ENCODE assay signal across 19 cellular contexts in the genomic region with DNA sequence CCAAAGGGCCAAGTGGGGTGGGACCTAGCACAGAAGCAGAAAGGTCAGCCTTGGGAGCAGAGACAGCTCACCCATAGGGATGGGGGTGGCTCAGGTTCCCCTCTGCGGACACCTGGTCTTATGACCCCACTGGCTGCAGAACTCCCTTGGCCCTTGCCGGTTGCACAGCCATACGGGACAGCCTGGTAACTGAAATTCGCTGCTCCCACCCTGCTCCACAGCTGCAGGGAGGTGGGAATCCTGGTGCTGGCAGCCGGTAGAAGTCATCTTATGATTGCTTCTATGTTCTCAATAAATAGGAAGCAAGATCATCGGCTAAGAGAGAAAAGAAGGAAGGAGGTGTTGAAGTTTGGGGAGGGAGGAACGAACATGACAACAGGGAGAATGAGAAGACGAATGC.
DNase-seq lines count a peak whose midpoint lies in the region; ATAC-seq, FAIRE-seq and TF ChIP-seq lines count a peak whose summit lies in the region.
"Had no signal": no experiment of that assay in that cellular context is flagged by ENCODE, and none has a peak within 500 bp of the region (broad histone marks: within the 10 kb centered on the region; RNA-seq: fewer than 3 reads in every experiment).

No MANE protein-coding gene starts in this region.

- H3K4me3 ChIP-seq in IMR-90 (ENCODE audit: insufficient read depth, low read depth, low read length) (no peak overlapping the region), K562 (no peak overlapping the region)
- H3K4me3 ChIP-seq: BLaER1, GM23248 had no signal

- H3K27ac ChIP-seq in IMR-90 (ENCODE audit: insufficient read depth, low read length) (no peak overlapping the region), K562 (ENCODE audit: extremely low read depth, low read depth, low read length) (no peak overlapping the region)
- H3K27ac ChIP-seq: BLaER1, GM23248 had no signal

- no peak overlapping the region for H2BK5ac ChIP-seq in IMR-90 (ENCODE audit: low read depth, low read length, poor library complexity, severe bottlenecking)

- no peak overlapping the region for H4K5ac ChIP-seq in IMR-90 (ENCODE audit: low read depth, low read length)

- H2AFZ ChIP-seq in IMR-90 (replicated peaks; ENCODE audit: low read length, poor library complexity), result peak overlapping the region; percentile 44
- H2AFZ ChIP-seq in K562 (ENCODE audit: low read depth, low read length), result no peak overlapping the region
- H2AFZ ChIP-seq: GM23248 had no signal

- peaks cover 5% of the 10 kb centered on the region; the same call in 1 of the 2 replicates for H3K4me1 ChIP-seq in IMR-90 (ENCODE audit: control insufficient read depth, insufficient read depth, low read length)
- no peaks in the 10 kb centered on the region; a peak in 2 of 5 replicates for H3K4me1 ChIP-seq in K562 (replicated peaks in 1 of 2; ENCODE audit: control insufficient read depth in 2 of 2, insufficient read depth in 2 of 2, low read length in 2 of 2)
- H3K4me1 ChIP-seq: BLaER1 had no signal

- peak overlapping the region; percentile 93 for H3K27ac Mint-ChIP-seq in activated CD4-positive, alpha-beta memory T cell treated with anti-CD3 and anti-CD28 coated beads for 36 hours
- H3K27ac Mint-ChIP-seq in activated CD4-positive, alpha-beta memory T cell treated with anti-CD3 and anti-CD28 coated beads, Interleukin-2, amount 10 ng/mL, durations not matched to agents 7 days and 5 days, result no peak overlapping the region
- peak overlapping the region; percentile 16 for H3K27ac Mint-ChIP-seq in osteocyte (ENCODE audit: unreplicated experiment)

- H3K27me3 ChIP-seq in IMR-90 (ENCODE audit: control insufficient read depth, insufficient read depth, low read length), result no peaks in the 10 kb centered on the region
- no peaks in the 10 kb centered on the region for H3K27me3 ChIP-seq in K562 (ENCODE audit: control insufficient read depth in 2 of 2, insufficient read depth in 2 of 2, low read length in 2 of 2)
- H3K27me3 ChIP-seq: BLaER1 had no signal

- intact Hi-C loops in activated CD4-positive, alpha-beta memory T cell treated with anti-CD3 and anti-CD28 coated beads for 36 hours (cut with micrococcal nuclease), result loop anchor here (1.0 to 2.0 kb wide), 2 partner anchors 8 to 48 kb away; no protein-coding TSS in a partner anchor
- intact Hi-C loops in IMR-90 (cut with micrococcal nuclease) (loop anchor here (5.0 kb wide), 1 partner anchor 35 kb away; no protein-coding TSS in a partner anchor), K562 (cut with micrococcal nuclease) (no loop called here)

- TF ChIP-seq RAD21 in IMR-90 (IDR thresholded peaks at IDR 0.05; ENCODE audit: low read length), result no peak
- TF ChIP-seq RAD21 in K562 (CRISPR knock-in tag; conservative IDR thresholded peaks at IDR 0.05 in 1 of 2, IDR thresholded peaks at IDR 0.05 in 1 of 2), result no peak

- no peak overlapping the region for H4K8ac ChIP-seq in IMR-90 (ENCODE audit: low read depth in 2 of 2, low read length in 2 of 2)

- H3K36me3 Mint-ChIP-seq in activated CD4-positive, alpha-beta memory T cell treated with anti-CD3 and anti-CD28 coated beads for 36 hours, result peaks cover 14% of the 10 kb centered on the region
- peaks cover 3% of the 10 kb centered on the region for H3K36me3 Mint-ChIP-seq in activated CD4-positive, alpha-beta memory T cell treated with anti-CD3 and anti-CD28 coated beads, Interleukin-2, amount 10 ng/mL, durations not matched to agents 7 days and 5 days (ENCODE audit: low read depth)
- peaks cover 5% of the 10 kb centered on the region for H3K36me3 Mint-ChIP-seq in osteocyte (ENCODE audit: unreplicated experiment)

- H3K4me1 Mint-ChIP-seq in activated CD4-positive, alpha-beta memory T cell treated with anti-CD3 and anti-CD28 coated beads for 36 hours (ENCODE audit: low read depth), result peaks cover 40% of the 10 kb centered on the region
- H3K4me1 Mint-ChIP-seq in activated CD4-positive, alpha-beta memory T cell treated with anti-CD3 and anti-CD28 coated beads, Interleukin-2, amount 10 ng/mL, durations not matched to agents 7 days and 5 days, result peaks cover 28% of the 10 kb centered on the region
- H3K4me1 Mint-ChIP-seq in osteocyte (ENCODE audit: unreplicated experiment), result peaks cover 13% of the 10 kb centered on the region
- H3K4me1 Mint-ChIP-seq: CD14-positive monocyte; CD4-positive, alpha-beta memory T cell had no signal

- TF ChIP-seq POLR2A in IMR-90 (IDR thresholded peaks at IDR 0.05; ENCODE audit: low read depth, low read length), result no peak
- no peak for TF ChIP-seq POLR2A in K562 (conservative IDR thresholded peaks at IDR 0.05)

- H3K9me1 ChIP-seq in IMR-90 (ENCODE audit: insufficient read depth, low read length), result peaks cover 11% of the 10 kb centered on the region
- no peaks in the 10 kb centered on the region for H3K9me1 ChIP-seq in K562 (ENCODE audit: control insufficient read depth, insufficient read depth, low read length)

- no peak overlapping the region for H2AK9ac ChIP-seq in IMR-90 (replicated peaks; ENCODE audit: low read depth, low read length, poor library complexity)

- H3K36me3 ChIP-seq in IMR-90 (ENCODE audit: control insufficient read depth, insufficient read depth, low read length) (no peaks in the 10 kb centered on the region), K562 (ENCODE audit: control insufficient read depth, insufficient read depth, low read length) (no peaks in the 10 kb centered on the region)

- H3K4me2 ChIP-seq in IMR-90 (ENCODE audit: low read depth, low read length), result no peak overlapping the region; the same call in 1 of the 2 replicates
- no peak overlapping the region for H3K4me2 ChIP-seq in K562 (ENCODE audit: insufficient read depth, low read length)
- H3K4me2 ChIP-seq: BLaER1 had no signal

- TF ChIP-seq CTCF in IMR-90 (conservative IDR thresholded peaks at IDR 0.05; ENCODE audit: low read depth, low read length), result no peak
- TF ChIP-seq CTCF in K562 (IDR thresholded peaks at IDR 0.05 in 2 of 3, conservative IDR thresholded peaks at IDR 0.05 in 1 of 3; ENCODE audit: insufficient read depth in 2 of 3, low read depth in 1 of 3, low read length in 3 of 3), result no peak
- TF ChIP-seq CTCF in osteocyte (IDR thresholded peaks at IDR 0.05), result no peak

- dilution Hi-C loops in IMR-90 (cut with HindIII; ENCODE audit: low sequenced_read_pairs, unreplicated experiment), result no loop called here

- no peak overlapping the region for H2BK20ac ChIP-seq in IMR-90 (ENCODE audit: low read depth, low read length)

- TF ChIP-seq EP300 in K562 (IDR thresholded peaks at IDR 0.05; ENCODE audit: low read length), result no peak

- POLR2A ChIA-PET in activated CD4-positive, alpha-beta memory T cell treated with anti-CD3 and anti-CD28 coated beads for 36 hours (lab: Charles Lee), result interaction anchor here (1.0 kb wide), 1 partner anchor 9 kb away, joined by 4 read pairs; no protein-coding TSS in a partner anchor
- POLR2A ChIA-PET in activated CD4-positive, alpha-beta memory T cell treated with anti-CD3 and anti-CD28 coated beads, Interleukin-2, amount 10 ng/mL, durations not matched to agents 7 days and 5 days (lab: Charles Lee), result no interaction called here
- POLR2A ChIA-PET in IMR-90 (lab: Charles Lee; ENCODE audit: unreplicated experiment), result no interaction called here
- POLR2A ChIA-PET in K562 (lab: Yijun Ruan, JAX), result interaction anchor here (0.9 kb wide), 1 partner anchor 15 kb away, joined by 3 read pairs; no protein-coding TSS in a partner anchor

- no peak overlapping the region for H3K56ac ChIP-seq in IMR-90 (ENCODE audit: extremely low read depth, insufficient read depth, low read length)

- BruUV-seq in IMR-90 (replicated peaks; lab: Mats Ljungman, UMichigan), result no TSS peak
- BruUV-seq in K562 (replicated peaks; lab: Mats Ljungman, UMichigan), result no TSS peak

- H3K9ac ChIP-seq in IMR-90 (ENCODE audit: low read depth, low read length), result no peak overlapping the region
- 0 out of 4 replicates have a peak overlapping the region, but pooled peaks of 1 of the 2 experiments have one; percentile 29 for H3K9ac ChIP-seq in K562 (ENCODE audit: insufficient read depth in 1 of 2, low read depth in 2 of 2, low read length in 2 of 2)
- H3K9ac ChIP-seq: BLaER1, GM23248 had no signal

- CTCF ChIA-PET in activated CD4-positive, alpha-beta memory T cell treated with anti-CD3 and anti-CD28 coated beads for 36 hours (lab: Charles Lee), result interaction anchor here (0.9 to 1.2 kb wide), 4 partner anchors 11 to 25 kb away, joined by 3 to 6 read pairs (median 4); no protein-coding TSS in a partner anchor
- CTCF ChIA-PET in activated CD4-positive, alpha-beta memory T cell treated with anti-CD3 and anti-CD28 coated beads, Interleukin-2, amount 10 ng/mL, durations not matched to agents 7 days and 5 days (lab: Charles Lee), result interaction anchor here (1.8 kb wide), 1 partner anchor 272 kb away, joined by 4 read pairs; no protein-coding TSS in a partner anchor
- CTCF ChIA-PET in IMR-90 (lab: Yijun Ruan, JAX), result no interaction called here
- CTCF ChIA-PET in K562 (lab: Yijun Ruan, JAX; ENCODE audit: low intra/inter-chr PET ratio), result no interaction called here

- H4K20me1 ChIP-seq in IMR-90 (ENCODE audit: insufficient read depth, low read length) (0 out of 2 replicates have a peak, but pooled peaks cover 3% of the 10 kb centered on the region), K562 (replicated peaks; ENCODE audit: control insufficient read depth, insufficient read depth, low read length) (no peaks in the 10 kb centered on the region)
- H4K20me1 ChIP-seq: BLaER1 had no signal

- 0 out of 2 replicates have a peak overlapping the region, but pooled peaks have one; percentile 28 for H2BK120ac ChIP-seq in IMR-90 (ENCODE audit: low read depth, low read length)

- no peaks in the 10 kb centered on the region for H3K9me3 ChIP-seq in IMR-90 (ENCODE audit: control insufficient read depth, insufficient read depth, low read length)
- no peaks in the 10 kb centered on the region for H3K9me3 ChIP-seq in K562 (replicated peaks; ENCODE audit: control insufficient read depth, insufficient read depth, low read depth, low read length)
- H3K9me3 ChIP-seq: BLaER1 had no signal

- H3K27me3 Mint-ChIP-seq in activated CD4-positive, alpha-beta memory T cell treated with anti-CD3 and anti-CD28 coated beads for 36 hours, result no peaks in the 10 kb centered on the region
- no peaks in the 10 kb centered on the region for H3K27me3 Mint-ChIP-seq in activated CD4-positive, alpha-beta memory T cell treated with anti-CD3 and anti-CD28 coated beads, Interleukin-2, amount 10 ng/mL, durations not matched to agents 7 days and 5 days
- H3K27me3 Mint-ChIP-seq in osteocyte (ENCODE audit: unreplicated experiment), result no peaks in the 10 kb centered on the region
- H3K27me3 Mint-ChIP-seq: CD4-positive, alpha-beta memory T cell had no signal

- in situ Hi-C loops in IMR-90 (cut with MboI; ENCODE audit: low sequenced_read_pairs), result no loop called here
- in situ Hi-C loops in K562 (cut with MboI), result no loop called here

- H3K4ac ChIP-seq in IMR-90 (ENCODE audit: low read depth, low read length), result no peak overlapping the region

- no peak overlapping the region for H3K4me3 Mint-ChIP-seq in activated CD4-positive, alpha-beta memory T cell treated with anti-CD3 and anti-CD28 coated beads for 36 hours
- H3K4me3 Mint-ChIP-seq in activated CD4-positive, alpha-beta memory T cell treated with anti-CD3 and anti-CD28 coated beads, Interleukin-2, amount 10 ng/mL, durations not matched to agents 7 days and 5 days, result no peak overlapping the region
- no peak overlapping the region for H3K4me3 Mint-ChIP-seq in osteocyte (ENCODE audit: unreplicated experiment)
- H3K4me3 Mint-ChIP-seq: CD14-positive monocyte; CD4-positive, alpha-beta memory T cell had no signal

- H3K18ac ChIP-seq in IMR-90 (ENCODE audit: low read depth, low read length), result no peak overlapping the region

- H2AK5ac ChIP-seq in IMR-90 (ENCODE audit: low read depth, low read length), result 0 out of 2 replicates have a peak overlapping the region, but pooled peaks have one; percentile 25

- H2BK15ac ChIP-seq in IMR-90 (ENCODE audit: low read depth, low read length), result no peak overlapping the region

- H4K91ac ChIP-seq in IMR-90 (ENCODE audit: insufficient read depth, low read depth, low read length), result no peak overlapping the region

- H3K79me2 ChIP-seq in K562 (ENCODE audit: control insufficient read depth, insufficient read depth, low read length), result no peaks in the 10 kb centered on the region

- no peak for DNase-seq in activated CD4-positive, alpha-beta memory T cell treated with anti-CD3 and anti-CD28 coated beads for 36 hours
- DNase-seq in activated CD4-positive, alpha-beta memory T cell treated with anti-CD3 and anti-CD28 coated beads, Interleukin-2, amount 10 ng/mL, durations not matched to agents 7 days and 5 days, result no peak
- no peak for DNase-seq in IMR-90
- no peak for DNase-seq in K562 (ENCODE audit: extremely low read depth in 1 of 4, low spot score in 3 of 4)
- DNase-seq in osteocyte (ENCODE audit: extremely low spot score, unreplicated experiment), result peak; percentile 59
- no peak for DNase-seq in NCI-H524 treated with DMSO at 0.1 percent for 48 hours (lab: John Stamatoyannopoulos, UW)
- DNase-seq in RKO (ENCODE audit: low spot score), result no peak
- DNase-seq: 8988T; CD4-positive, alpha-beta memory T cell; DMS153; DMS79; GDM1; HCEC 1CT had no signal

- no peak for FAIRE-seq in K562 (lab: Jason Lieb, UNC)
- FAIRE-seq: GM12892, GM18507, H54 had no signal

- peaks cover 5 to 11% of the 10 kb centered on the region in 2 experiments; a peak in 2 of 4 replicates for H3K79me1 ChIP-seq in IMR-90 (ENCODE audit: low read depth in 1 of 2, low read length in 2 of 2)

- WGBS in IMR-90 (ENCODE audit: extremely low coverage in 2 of 2, insufficient read length in 1 of 2), 2 experiments, result no CpG with 5 or more reads among the region's 8 CpGs
- WGBS in K562 (ENCODE audit: insufficient coverage, low coverage, missing lambda C conversion rate), result 38% methylated on average over 8 of the region's 8 CpGs

- no peak overlapping the region; the same call in 1 of the 2 replicates for H3K14ac ChIP-seq in IMR-90 (replicated peaks; ENCODE audit: low read depth, low read length)

- ATAC-seq in IMR-90 (ENCODE audit: low read depth) (no peak), K562 (peak; percentile 42; the same call in 1 of the 3 replicates)

- H3K23ac ChIP-seq in IMR-90 (ENCODE audit: low read depth, low read length), result peak overlapping the region; percentile 78

- H3K9me3 Mint-ChIP-seq in activated CD4-positive, alpha-beta memory T cell treated with anti-CD3 and anti-CD28 coated beads for 36 hours, result no peaks in the 10 kb centered on the region
- H3K9me3 Mint-ChIP-seq in activated CD4-positive, alpha-beta memory T cell treated with anti-CD3 and anti-CD28 coated beads, Interleukin-2, amount 10 ng/mL, durations not matched to agents 7 days and 5 days, result no peaks in the 10 kb centered on the region
- H3K9me3 Mint-ChIP-seq in osteocyte (ENCODE audit: unreplicated experiment), result no peaks in the 10 kb centered on the region
- H3K9me3 Mint-ChIP-seq: CD4-positive, alpha-beta memory T cell had no signal

Comparison
In these comparisons a context has a peak if more than half of its experiments do, and no peak if none do; other contexts are left out.
1. POLR2A ChIA-PET loops: an anchor here in activated CD4-positive, alpha-beta memory T cell treated with anti-CD3 and anti-CD28 coated beads for 36 hours (1.0 kb wide) and K562 (0.9 kb wide); none called in activated CD4-positive, alpha-beta memory T cell treated with anti-CD3 and anti-CD28 coated beads, Interleukin-2, amount 10 ng/mL, durations not matched to agents 7 days and 5 days and IMR-90.
2. CTCF ChIA-PET loops: an anchor here in activated CD4-positive, alpha-beta memory T cell treated with anti-CD3 and anti-CD28 coated beads for 36 hours (0.9 to 1.2 kb wide) and activated CD4-positive, alpha-beta memory T cell treated with anti-CD3 and anti-CD28 coated beads, Interleukin-2, amount 10 ng/mL, durations not matched to agents 7 days and 5 days (1.8 kb wide); none called in IMR-90 and K562.